ENCODE assay signal across 18 cellular contexts in genomic region chr17:76154292-76154691, GRCh38. TPM values are rescaled to one million over a fixed set of nuclear protein-coding genes. Genes with fewer than 3 reads are reported as not detected.
"Had no signal": no experiment of that assay in that cellular context is flagged by ENCODE, and none has a peak within 500 bp of the region (broad histone marks: within the 10 kb centered on the region; RNA-seq: fewer than 3 reads in every experiment).

No MANE protein-coding gene starts in this region.

- DNase-seq: activated CD4-positive, alpha-beta memory T cell treated with anti-CD3 and anti-CD28 coated beads, Interleukin-2, amount 10 ng/mL, durations not matched to agents 7 days and 5 days; activated CD4-positive, alpha-beta T cell treated with anti-CD3 and anti-CD28 coated beads for 4 hours; activated gamma-delta T cell treated with Interleukin-2 at 50 U/mL for 16 hours; foreskin melanocyte; glutamatergic neuron; hippocampal formation; lower lobe of right lung; stimulated activated CD4-positive, alpha-beta T cell treated with anti-CD3 and anti-CD28 coated beads, Interleukin-4, amount 100 ng/mL, for 24 hours; thyroid gland had no signal

- H3K27me3 ChIP-seq: ascending aorta, breast epithelium, neutrophil, thyroid gland had no signal

- H3K27me3 Mint-ChIP-seq: activated CD4-positive, alpha-beta memory T cell treated with anti-CD3 and anti-CD28 coated beads, Interleukin-2, amount 10 ng/mL, durations not matched to agents 7 days and 5 days; natural killer cell treated with Interleukin-12 subunit alpha and Interleukin-12 subunit beta and Interleukin-15 and Interleukin-18, amount 100 ng/mL, for 72 hours had no signal

- H3K4me1 Mint-ChIP-seq: stimulated activated memory B cell treated with anti-CD40 and anti-IgM and Interleukin-4, amounts not matched to agents 10 μg/mL and 1 μg/mL and 100 μg/mL, for 72 hours had no signal

- H3K36me3 ChIP-seq: ascending aorta, breast epithelium, lower lobe of right lung, neutrophil, thyroid gland had no signal

- H3K27ac ChIP-seq: ascending aorta, breast epithelium, coronary artery, lower lobe of right lung, neutrophil, parathyroid adenoma, thyroid gland had no signal

- H2AFZ ChIP-seq: parathyroid adenoma had no signal

- H3K4me3 ChIP-seq: ascending aorta, breast epithelium, coronary artery, lower lobe of right lung, smooth muscle cell, thyroid gland had no signal

- H3K9me3 ChIP-seq: ascending aorta, breast epithelium, lower lobe of right lung, neutrophil, thyroid gland had no signal

- H3K9ac ChIP-seq: parathyroid adenoma had no signal

- H3K4me3 Mint-ChIP-seq: activated CD4-positive, alpha-beta memory T cell treated with anti-CD3 and anti-CD28 coated beads, Interleukin-2, amount 10 ng/mL, durations not matched to agents 7 days and 5 days; natural killer cell treated with Interleukin-12 subunit alpha and Interleukin-12 subunit beta and Interleukin-15 and Interleukin-18, amount 100 ng/mL, for 72 hours; stimulated activated memory B cell treated with anti-CD40 and anti-IgM and Interleukin-4, amounts not matched to agents 10 μg/mL and 1 μg/mL and 100 μg/mL, for 72 hours; WTC11 had no signal

- ATAC-seq: lower lobe of right lung; natural killer cell treated with Interleukin-12 subunit alpha and Interleukin-12 subunit beta and Interleukin-15 and Interleukin-18, amount 100 ng/mL, for 72 hours; stimulated activated memory B cell treated with anti-CD40 and anti-IgM and Interleukin-4, amounts not matched to agents 10 μg/mL and 1 μg/mL and 100 μg/mL, for 72 hours had no signal

- H3K27ac Mint-ChIP-seq: activated CD4-positive, alpha-beta memory T cell treated with anti-CD3 and anti-CD28 coated beads, Interleukin-2, amount 10 ng/mL, durations not matched to agents 7 days and 5 days; stimulated activated memory B cell treated with anti-CD40 and anti-IgM and Interleukin-4, amounts not matched to agents 10 μg/mL and 1 μg/mL and 100 μg/mL, for 72 hours; WTC11 had no signal

- H3K9me3 Mint-ChIP-seq: activated CD4-positive, alpha-beta memory T cell treated with anti-CD3 and anti-CD28 coated beads, Interleukin-2, amount 10 ng/mL, durations not matched to agents 7 days and 5 days; natural killer cell treated with Interleukin-12 subunit alpha and Interleukin-12 subunit beta and Interleukin-15 and Interleukin-18, amount 100 ng/mL, for 72 hours; stimulated activated memory B cell treated with anti-CD40 and anti-IgM and Interleukin-4, amounts not matched to agents 10 μg/mL and 1 μg/mL and 100 μg/mL, for 72 hours; WTC11 had no signal

- H3K4me1 ChIP-seq: ascending aorta, breast epithelium, lower lobe of right lung, parathyroid adenoma had no signal

- H3K36me3 Mint-ChIP-seq: natural killer cell treated with Interleukin-12 subunit alpha and Interleukin-12 subunit beta and Interleukin-15 and Interleukin-18, amount 100 ng/mL, for 72 hours; stimulated activated memory B cell treated with anti-CD40 and anti-IgM and Interleukin-4, amounts not matched to agents 10 μg/mL and 1 μg/mL and 100 μg/mL, for 72 hours; WTC11 had no signal

- H3K4me2 ChIP-seq: smooth muscle cell had no signal

RNA-seq across cellular contexts. Expression of gene FOXJ1, which starts 13.2 kb away (rescaled TPM):
- total RNA-seq: ascending aorta, smooth muscle cell had no signal
- polyA plus RNA-seq: smooth muscle cell had no signal
